In genomic region chr5:146965781-146966659, GRCh38 we compare ENCODE assay signal across 8 cellular contexts.
A peak's percentile ranks its signal among the peaks of the same experiment; 100 is the strongest.
DNase-seq lines count a peak whose midpoint lies in the region; ATAC-seq and TF ChIP-seq lines count a peak whose summit lies in the region.

No MANE protein-coding gene starts in this region.

- ATAC-seq in GM19397 (IDR thresholded peaks at IDR 0.05; ENCODE audit: unreplicated experiment) = peak; percentile 98
- ATAC-seq in HG03432 (IDR thresholded peaks at IDR 0.05; ENCODE audit: unreplicated experiment) = peak; percentile 97

- intact Hi-C loops in dorsolateral prefrontal cortex (cut with DNase I) = loop anchor here (1.0 to 5.0 kb wide), 7 partner anchors 116 to 424 kb away; no protein-coding TSS in a partner anchor

- TF ChIP-seq CTCF in dorsolateral prefrontal cortex (IDR thresholded peaks at IDR 0.05 in 54 of 56, conservative IDR thresholded peaks at IDR 0.05 in 2 of 56; ENCODE audit: low read depth in 1 of 56, partially characterized antibody in 56 of 56) = peak; percentile 85 to 100 (median 95)

- peak; percentile 26 for DNase-seq in COLO829 (ENCODE audit: low spot score)
- DNase-seq in NCI-H345 (lab: John Stamatoyannopoulos, UW) = peak; percentile 80
- DNase-seq in activated CD4-positive, CD25-positive, alpha-beta regulatory T cell treated with anti-CD3 and anti-CD28 coated beads, Interleukin-2, amount 50 U/mL, for 72 hours = peak; percentile 37
- DNase-seq in dorsolateral prefrontal cortex = peak in 3 of 10 donors; percentile 28 to 64 (median 58)
- DNase-seq in lung microvascular endothelial cell (ENCODE audit: low read depth in 2 of 2) = peak; percentile 74 to 86
- DNase-seq in stimulated activated CD8-positive, alpha-beta memory T cell treated with anti-CD3 and anti-CD28 coated beads, Interleukin-4, amount 100 ng/mL, for 48 hours = peak; percentile 55

- no peaks in the 10 kb centered on the region for H3K27me3 ChIP-seq in dorsolateral prefrontal cortex

- H3K4me3 ChIP-seq in dorsolateral prefrontal cortex = peak overlapping the region in 3 of 59 donors; percentile 10 to 26 (median 20)

- H3K27ac ChIP-seq in dorsolateral prefrontal cortex = peak overlapping the region in 29 of 59 donors; percentile 1 to 94 (median 47)
